In genomic region chr1:207885129-207886032, GRCh38 we compare ENCODE assay signal across 8 cellular contexts. TPM values are rescaled to one million over a fixed set of nuclear protein-coding genes. Genes with fewer than 3 reads are reported as not detected.
DNase-seq lines count a peak whose midpoint lies in the region; ATAC-seq, FAIRE-seq and TF ChIP-seq lines count a peak whose summit lies in the region.

No MANE protein-coding gene starts in this region.

- H3K9me1 ChIP-seq in endothelial cell of umbilical vein (replicated peaks; ENCODE audit: control insufficient read depth, extremely low read depth, insufficient read depth, low read length): no peaks in the 10 kb centered on the region

- peak; percentile 68 to 69 for DNase-seq in HL-60 (ENCODE audit: low read depth in 1 of 2, low spot score in 1 of 2)
- DNase-seq in NOMO-1 (lab: John Stamatoyannopoulos, UW; ENCODE audit: unreplicated experiment in 2 of 2): peak; percentile 53 to 57
- DNase-seq in activated CD8-positive, alpha-beta memory T cell treated with anti-CD3 and anti-CD28 coated beads, Interleukin-2, amount 10 ng/mL, durations not matched to agents 7 days and 5 days: peak; percentile 81
- peak; percentile 94 for DNase-seq in endothelial cell of umbilical vein (ENCODE audit: low read depth, low spot score)
- DNase-seq in mucosa of gallbladder (ENCODE audit: low spot score): peak; percentile 84
- peak; percentile 41 for DNase-seq in stimulated activated naive B cell treated with anti-CD40 and anti-IgM and Interleukin-4, amounts not matched to agents 10 μg/mL and 1 μg/mL and 100 μg/mL, for 72 hours

- FAIRE-seq in endothelial cell of umbilical vein (lab: Jason Lieb, UNC): peak; percentile 90

- intact Hi-C loops in endothelial cell of umbilical vein (cut with micrococcal nuclease): loop anchor here (1.0 to 5.0 kb wide), 10 partner anchors 12 to 359 kb away; partner anchors contain the start of gene PLXNA2

- peak; percentile 67 for ATAC-seq in GM19328 (IDR thresholded peaks at IDR 0.05; ENCODE audit: unreplicated experiment)
- peak; percentile 77 for ATAC-seq in activated CD8-positive, alpha-beta memory T cell treated with anti-CD3 and anti-CD28 coated beads, Interleukin-2, amount 10 ng/mL, durations not matched to agents 7 days and 5 days
- ATAC-seq in stimulated activated naive B cell treated with anti-CD40 and anti-IgM and Interleukin-4, amounts not matched to agents 10 μg/mL and 1 μg/mL and 100 μg/mL, for 72 hours (replicated peaks): peak; percentile 87 to 88

- H3K4me1 ChIP-seq in BLaER1 (peaks cover 79% of the 10 kb centered on the region), endothelial cell of umbilical vein (ENCODE audit: control insufficient read depth, extremely low read depth, insufficient read depth, low read length) (peaks cover 44% of the 10 kb centered on the region)

- no peaks in the 10 kb centered on the region for H3K36me3 ChIP-seq in BLaER1
- peaks cover 0 to 4% of the 10 kb centered on the region in 2 experiments for H3K36me3 ChIP-seq in endothelial cell of umbilical vein (ENCODE audit: control insufficient read depth in 2 of 2, extremely low read depth in 1 of 2, insufficient read depth in 2 of 2, low read length in 2 of 2)

- H3K4me3 ChIP-seq in BLaER1 (no peak overlapping the region), HL-60 (replicated peaks; ENCODE audit: insufficient read depth, low read length) (no peak overlapping the region), endothelial cell of umbilical vein (replicated peaks in 1 of 3; ENCODE audit: insufficient read depth in 1 of 3, low read depth in 1 of 3, low read length in 3 of 3) (no peak overlapping the region)

- TF ChIP-seq CTCF in HL-60 (IDR thresholded peaks at IDR 0.05; ENCODE audit: insufficient read depth, low read length) (peak; percentile 88), endothelial cell of umbilical vein (IDR thresholded peaks at IDR 0.05; ENCODE audit: extremely low read depth in 1 of 2, insufficient read depth in 1 of 2, low read depth in 1 of 2, low read length in 2 of 2) (peak; percentile 93)

- no peaks in the 10 kb centered on the region for H4K20me1 ChIP-seq in BLaER1
- H4K20me1 ChIP-seq in endothelial cell of umbilical vein (replicated peaks; ENCODE audit: control insufficient read depth, extremely low read depth, insufficient read depth, low read length): no peaks in the 10 kb centered on the region

- H3K4me2 ChIP-seq in BLaER1: peak overlapping the region; percentile 94
- H3K4me2 ChIP-seq in endothelial cell of umbilical vein (ENCODE audit: insufficient read depth, low read length): no peak overlapping the region

- no peaks in the 10 kb centered on the region for H3K36me3 Mint-ChIP-seq in activated CD8-positive, alpha-beta memory T cell treated with anti-CD3 and anti-CD28 coated beads, Interleukin-2, amount 10 ng/mL, durations not matched to agents 7 days and 5 days
- no peaks in the 10 kb centered on the region for H3K36me3 Mint-ChIP-seq in stimulated activated naive B cell treated with anti-CD40 and anti-IgM and Interleukin-4, amounts not matched to agents 10 μg/mL and 1 μg/mL and 100 μg/mL, for 72 hours

- H3K9me3 ChIP-seq in BLaER1 (no peaks in the 10 kb centered on the region), endothelial cell of umbilical vein (replicated peaks; ENCODE audit: control insufficient read depth, insufficient read depth, low read length) (no peaks in the 10 kb centered on the region)

- no peaks in the 10 kb centered on the region for H3K79me2 ChIP-seq in endothelial cell of umbilical vein (ENCODE audit: control insufficient read depth, insufficient read depth, low read length)

- CTCF ChIA-PET in activated CD8-positive, alpha-beta memory T cell treated with anti-CD3 and anti-CD28 coated beads, Interleukin-2, amount 10 ng/mL, durations not matched to agents 7 days and 5 days (lab: Charles Lee): interaction anchor here (0.7 to 9.2 kb wide), 43 partner anchors 8 to 360 kb away, joined by 3 to 284 read pairs (median 5); partner anchors contain the start of genes CD34 and PLXNA2
- CTCF ChIA-PET in endothelial cell of umbilical vein (lab: Charles Lee): interaction anchor here (0.7 to 7.9 kb wide), 54 partner anchors 12 to 359 kb away, joined by 3 to 321 read pairs (median 6); partner anchors contain the start of genes CD34 and PLXNA2

- no peaks in the 10 kb centered on the region for H3K9me3 Mint-ChIP-seq in activated CD8-positive, alpha-beta memory T cell treated with anti-CD3 and anti-CD28 coated beads, Interleukin-2, amount 10 ng/mL, durations not matched to agents 7 days and 5 days (ENCODE audit: low read depth)
- H3K9me3 Mint-ChIP-seq in stimulated activated naive B cell treated with anti-CD40 and anti-IgM and Interleukin-4, amounts not matched to agents 10 μg/mL and 1 μg/mL and 100 μg/mL, for 72 hours: no peaks in the 10 kb centered on the region

- H3K27me3 Mint-ChIP-seq in activated CD8-positive, alpha-beta memory T cell treated with anti-CD3 and anti-CD28 coated beads, Interleukin-2, amount 10 ng/mL, durations not matched to agents 7 days and 5 days: peaks cover 3% of the 10 kb centered on the region
- peaks cover 0 to 11% of the 10 kb centered on the region in 2 donors for H3K27me3 Mint-ChIP-seq in stimulated activated naive B cell treated with anti-CD40 and anti-IgM and Interleukin-4, amounts not matched to agents 10 μg/mL and 1 μg/mL and 100 μg/mL, for 72 hours

- BruUV-seq in endothelial cell of umbilical vein (replicated peaks; lab: Mats Ljungman, UMichigan): no TSS peak

- dilution Hi-C loops in endothelial cell of umbilical vein (cut with MboI; ENCODE audit: extremely low pct_ligation_motif_present, low sequenced_read_pairs): no loop called here

- H2AFZ ChIP-seq in endothelial cell of umbilical vein (ENCODE audit: low read depth, low read length): peak overlapping the region; percentile 84

- H3K9ac ChIP-seq in BLaER1 (no peak overlapping the region), endothelial cell of umbilical vein (replicated peaks; ENCODE audit: extremely low read depth, insufficient read depth, low read length) (no peak overlapping the region)

- H3K4me3 Mint-ChIP-seq in activated CD8-positive, alpha-beta memory T cell treated with anti-CD3 and anti-CD28 coated beads, Interleukin-2, amount 10 ng/mL, durations not matched to agents 7 days and 5 days: no peak overlapping the region
- H3K4me3 Mint-ChIP-seq in stimulated activated naive B cell treated with anti-CD40 and anti-IgM and Interleukin-4, amounts not matched to agents 10 μg/mL and 1 μg/mL and 100 μg/mL, for 72 hours: no peak overlapping the region

- H3K27me3 ChIP-seq in BLaER1: no peaks in the 10 kb centered on the region
- H3K27me3 ChIP-seq in HL-60 (ENCODE audit: insufficient read depth, poor library complexity, severe bottlenecking): no peaks in the 10 kb centered on the region
- H3K27me3 ChIP-seq in endothelial cell of umbilical vein (ENCODE audit: control insufficient read depth in 2 of 2, insufficient read depth in 2 of 2, low read length in 2 of 2): no peaks in the 10 kb centered on the region

- H3K4me1 Mint-ChIP-seq in activated CD8-positive, alpha-beta memory T cell treated with anti-CD3 and anti-CD28 coated beads, Interleukin-2, amount 10 ng/mL, durations not matched to agents 7 days and 5 days: peaks cover 35% of the 10 kb centered on the region
- peaks cover 27 to 42% of the 10 kb centered on the region in 2 donors for H3K4me1 Mint-ChIP-seq in stimulated activated naive B cell treated with anti-CD40 and anti-IgM and Interleukin-4, amounts not matched to agents 10 μg/mL and 1 μg/mL and 100 μg/mL, for 72 hours

- POLR2A ChIA-PET in endothelial cell of umbilical vein (lab: Charles Lee): interaction anchor here (0.7 to 2.9 kb wide), 4 partner anchors 11 to 78 kb away, joined by 3 to 20 read pairs (median 4); no protein-coding TSS in a partner anchor

- TF ChIP-seq POLR2A in endothelial cell of umbilical vein (IDR thresholded peaks at IDR 0.05; ENCODE audit: low read depth, low read length): no peak

- peak overlapping the region; percentile 97 for H3K27ac Mint-ChIP-seq in activated CD8-positive, alpha-beta memory T cell treated with anti-CD3 and anti-CD28 coated beads, Interleukin-2, amount 10 ng/mL, durations not matched to agents 7 days and 5 days
- no peak overlapping the region for H3K27ac Mint-ChIP-seq in stimulated activated naive B cell treated with anti-CD40 and anti-IgM and Interleukin-4, amounts not matched to agents 10 μg/mL and 1 μg/mL and 100 μg/mL, for 72 hours

- H3K27ac ChIP-seq in BLaER1 (no peak overlapping the region), HL-60 (replicated peaks) (no peak overlapping the region), endothelial cell of umbilical vein (ENCODE audit: insufficient read depth, low read depth, low read length) (peak overlapping the region; percentile 53)

TF ChIP-seq in endothelial cell of umbilical vein, 7 proteins besides CTCF, POLR2A, EP300 and RAD21:
- TF ChIP-seq MAX (IDR thresholded peaks at IDR 0.05; ENCODE audit: insufficient read depth, insufficient read length) (peak; percentile 19), POLR2AphosphoS5 (IDR thresholded peaks at IDR 0.05; ENCODE audit: insufficient read depth, low read depth, low read length) (peak; percentile 62), EZH2 (IDR thresholded peaks at IDR 0.05; ENCODE audit: borderline replicate concordance, low read depth, low read length, severe bottlenecking) (no peak)

RNA-seq across cellular contexts. Expression of gene CD34, which starts 25.5 kb away (rescaled TPM):
- total RNA-seq in activated CD8-positive, alpha-beta memory T cell treated with anti-CD3 and anti-CD28 coated beads, Interleukin-2, amount 10 ng/mL, durations not matched to agents 7 days and 5 days: under 1 TPM; 0.02 to 0.06 TPM
- total RNA-seq in endothelial cell of umbilical vein (115 and 174 TPM in 2 replicates), mucosa of gallbladder (23.2 TPM)
- polyA plus RNA-seq in endothelial cell of umbilical vein: 102 and 136 TPM in 2 replicates
- 39.5 and 65.4 TPM in 2 replicates for polyA plus RNA-seq in endothelial cell of umbilical vein (2011; cell fraction: cytosol; rRNA removed)
- 32.2 and 55.6 TPM in 2 replicates for polyA plus RNA-seq in endothelial cell of umbilical vein (2011; cell fraction: nucleus; rRNA removed)
- 16.9 and 23.7 TPM in 2 replicates for polyA plus RNA-seq in endothelial cell of umbilical vein (2012)
- 87.5 and 111 TPM in 2 replicates for polyA minus RNA-seq in endothelial cell of umbilical vein
- not detected for polyA minus RNA-seq in endothelial cell of umbilical vein (2011; cell fraction: cytosol; rRNA and poly(A)+ RNA removed)
- polyA minus RNA-seq in endothelial cell of umbilical vein (2011; cell fraction: nucleus; rRNA and poly(A)+ RNA removed): 19.8 and 20.0 TPM in 2 replicates

Comparison
In these comparisons a context has a peak if more than half of its experiments do, and no peak if none do; other contexts are left out.
1. DNase-seq: peak in every context shown above with its lines; median percentile 94 in endothelial cell of umbilical vein; 84 in mucosa of gallbladder; 81 in activated CD8-positive, alpha-beta memory T cell treated with anti-CD3 and anti-CD28 coated beads, Interleukin-2, amount 10 ng/mL, durations not matched to agents 7 days and 5 days; 68 in HL-60; 55 in NOMO-1; 41 in stimulated activated naive B cell treated with anti-CD40 and anti-IgM and Interleukin-4, amounts not matched to agents 10 μg/mL and 1 μg/mL and 100 μg/mL, for 72 hours.
2. RNA of gene CD34, which starts 25.5 kb away (total RNA-seq): 115 to 174 TPM in endothelial cell of umbilical vein and 23.2 TPM in mucosa of gallbladder (single experiment); 0.02 to 0.06 TPM in activated CD8-positive, alpha-beta memory T cell treated with anti-CD3 and anti-CD28 coated beads, Interleukin-2, amount 10 ng/mL, durations not matched to agents 7 days and 5 days; every median in the first group is over 10 times any median in the second.
3. Peak in every context shown above with its lines, with median percentiles within 50 percentile points of each other: ATAC-seq.